In the genomic region with DNA sequence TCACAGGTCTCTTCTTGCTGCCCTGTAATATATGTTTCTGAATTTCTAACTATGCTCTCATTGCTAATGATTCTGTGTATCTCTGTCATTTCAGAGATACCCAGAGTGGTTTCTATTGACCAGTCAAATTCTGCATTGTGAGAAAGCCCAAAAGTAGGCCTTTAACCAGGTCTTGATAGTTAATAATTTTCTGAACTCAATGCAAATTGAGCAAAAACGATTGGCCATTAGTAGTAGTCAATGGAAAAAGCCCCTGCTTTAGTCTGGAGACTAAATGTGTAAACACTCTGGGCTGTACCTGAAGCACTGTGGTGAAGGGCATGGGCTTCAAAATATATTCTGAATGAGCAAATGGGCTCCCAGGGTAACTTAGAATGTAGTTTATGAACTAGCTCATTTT, we compare ENCODE assay signal across 28 cellular contexts.
"Had no signal": no experiment of that assay in that cellular context is flagged by ENCODE, and none has a peak within 500 bp of the region (broad histone marks: within the 10 kb centered on the region; RNA-seq: fewer than 3 reads in every experiment).

No MANE protein-coding gene starts in this region.

- DNase-seq: activated CD4-positive, alpha-beta memory T cell treated with anti-CD3 and anti-CD28 coated beads, Interleukin-2, amount 10 ng/mL, durations not matched to agents 7 days and 5 days; activated CD4-positive, alpha-beta T cell treated with anti-CD3 and anti-CD28 coated beads for 1 hour; activated CD4-positive, alpha-beta T cell treated with anti-CD3 and anti-CD28 coated beads for 48 hours; activated CD4-positive, CD25-positive, alpha-beta regulatory T cell; activated CD8-positive, alpha-beta memory T cell treated with anti-CD3 and anti-CD28 coated beads for 24 hours; activated CD8-positive, alpha-beta memory T cell treated with anti-CD3 and anti-CD28 coated beads, Interleukin-2, amount 10 ng/mL, durations not matched to agents 7 days and 5 days; activated CD8-positive, alpha-beta memory T cell treated with anti-CD3 and anti-CD28 coated beads, Interleukin-2, amount 50 U/mL, for 48 hours; activated effector memory CD4-positive, alpha-beta T cell treated with Interleukin-2 at 50 U/mL for 16 hours; activated naive CD4-positive, alpha-beta T cell treated with anti-CD3 and anti-CD28 coated beads, Interleukin-2, amount 10 ng/mL, durations not matched to agents 7 days and 5 days; activated naive CD8-positive, alpha-beta T cell treated with anti-CD3 and anti-CD28 coated beads, Interleukin-2, amount 50 U/mL, for 24 hours; activated T-cell treated with anti-CD3 and anti-CD28 coated beads, Interleukin-2, amount 50 U/mL, for 48 hours; anterior cingulate cortex; caudate nucleus; NCI-H1048; NCI-H1105 treated with DMSO at 0.1 percent for 48 hours; NCI-H1436; NCI-H1694; NCI-H1930; NCI-H2081 treated with DMSO at 0.1 percent for 48 hours; NCI-H345; NCI-H526; NCI-H748 treated with DMSO at 0.1 percent for 48 hours; NK-92 treated with Interleukin-12 subunit alpha and Interleukin-12 subunit beta, amount 100 ng/mL, for 24 hours; Right ventricle myocardium superior; T1000; WERI-Rb-1 had no signal

- H3K27ac ChIP-seq: WERI-Rb-1 had no signal

- FAIRE-seq: bronchial epithelial cell, colon had no signal

- H3K36me3 ChIP-seq: WERI-Rb-1 had no signal

- ATAC-seq: activated CD8-positive, alpha-beta memory T cell treated with anti-CD3 and anti-CD28 coated beads, Interleukin-2, amount 10 ng/mL, durations not matched to agents 7 days and 5 days; activated naive CD8-positive, alpha-beta T cell treated with anti-CD3 and anti-CD28 coated beads, Interleukin-2, amount 50 U/mL, for 24 hours had no signal
